8 cellular contexts compared by ENCODE assay signal in the genomic region with DNA sequence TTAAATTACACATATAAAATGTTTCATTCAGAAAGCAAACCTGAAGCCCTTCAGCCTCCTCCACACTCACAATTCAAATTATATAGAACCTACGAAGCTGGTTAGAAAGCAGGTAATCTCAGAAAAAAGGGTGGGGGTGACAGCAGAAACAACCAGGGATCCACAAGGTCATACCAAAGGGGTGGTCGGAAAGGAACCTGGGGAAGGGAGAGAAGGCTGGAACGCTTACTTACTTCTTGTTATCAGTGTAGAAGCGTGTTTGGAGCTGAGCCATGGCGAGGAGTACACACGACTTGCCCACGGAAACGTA. TPM values are rescaled to one million over a fixed set of nuclear protein-coding genes. Genes with fewer than 3 reads are reported as not detected.
DNase-seq lines count a peak whose midpoint lies in the region; ATAC-seq and TF ChIP-seq lines count a peak whose summit lies in the region.

No MANE protein-coding gene starts in this region.

- CTCF ChIA-PET in activated CD4-positive, alpha-beta memory T cell treated with anti-CD3 and anti-CD28 coated beads, Interleukin-2, amount 10 ng/mL, durations not matched to agents 7 days and 5 days (lab: Charles Lee) = interaction anchor here (0.6 to 1.4 kb wide), 4 partner anchors 21 to 998 kb away, joined by 3 to 4 read pairs (median 3); no protein-coding TSS in a partner anchor

- H3K9me3 Mint-ChIP-seq in activated CD4-positive, alpha-beta memory T cell treated with anti-CD3 and anti-CD28 coated beads, Interleukin-2, amount 10 ng/mL, durations not matched to agents 7 days and 5 days = no peaks in the 10 kb centered on the region

- H3K4me1 ChIP-seq in HAP-1 (0 out of 2 replicates have a peak, but pooled peaks cover 5% of the 10 kb centered on the region), stomach smooth muscle (ENCODE audit: control insufficient read depth, insufficient read depth, low read length) (peaks cover 6% of the 10 kb centered on the region)

- ATAC-seq in HG02610 (IDR thresholded peaks at IDR 0.05; ENCODE audit: unreplicated experiment) = no peak

- H3K9me3 ChIP-seq in HAP-1 = no peaks in the 10 kb centered on the region
- H3K9me3 ChIP-seq in stomach smooth muscle (ENCODE audit: control insufficient read depth in 2 of 2, low read length in 2 of 2) = no peaks in the 10 kb centered on the region

- H3K27ac Mint-ChIP-seq in activated CD4-positive, alpha-beta memory T cell treated with anti-CD3 and anti-CD28 coated beads, Interleukin-2, amount 10 ng/mL, durations not matched to agents 7 days and 5 days = peak overlapping the region; percentile 95

- H3K27ac ChIP-seq in stomach smooth muscle (ENCODE audit: low read length) = peak overlapping the region; percentile 78

- H3K27me3 ChIP-seq in HAP-1 (ENCODE audit: low read depth) (no peaks in the 10 kb centered on the region), stomach smooth muscle (ENCODE audit: control insufficient read depth in 1 of 2, insufficient read depth in 2 of 2, low read length in 2 of 2) (no peaks in the 10 kb centered on the region)

- H3K4me1 Mint-ChIP-seq in activated CD4-positive, alpha-beta memory T cell treated with anti-CD3 and anti-CD28 coated beads, Interleukin-2, amount 10 ng/mL, durations not matched to agents 7 days and 5 days = peaks cover 34% of the 10 kb centered on the region

- in situ Hi-C loops in HAP-1 (cut with MboI; ENCODE audit: low sequenced_read_pairs) = no loop called here

- peak overlapping the region; percentile 91 for H3K4me3 Mint-ChIP-seq in activated CD4-positive, alpha-beta memory T cell treated with anti-CD3 and anti-CD28 coated beads, Interleukin-2, amount 10 ng/mL, durations not matched to agents 7 days and 5 days

- peak overlapping the region; percentile 99 for H3K4me3 ChIP-seq in AG10803 (ENCODE audit: low read length)
- peak overlapping the region; percentile 61 for H3K4me3 ChIP-seq in HAP-1
- peak overlapping the region; percentile 100 for H3K4me3 ChIP-seq in iPS-11a (ENCODE audit: low read depth, low read length)
- peak overlapping the region; percentile 99 to 100 for H3K4me3 ChIP-seq in stomach smooth muscle (ENCODE audit: low read length in 2 of 2)

- no peak for TF ChIP-seq CTCF in AG10803 (conservative IDR thresholded peaks at IDR 0.05; ENCODE audit: low read length)

- DNase-seq in AG10803 (ENCODE audit: low read depth) = no peak
- no peak for DNase-seq in HAP-1 (ENCODE audit: low spot score in 2 of 2)
- DNase-seq in activated CD4-positive, alpha-beta memory T cell treated with anti-CD3 and anti-CD28 coated beads, Interleukin-2, amount 10 ng/mL, durations not matched to agents 7 days and 5 days = no peak
- DNase-seq in AG08395 (ENCODE audit: low spot score) = no peak
- DNase-seq in MV-4-11 (lab: John Stamatoyannopoulos, UW) = no peak

- peaks cover 8% of the 10 kb centered on the region for H3K36me3 ChIP-seq in HAP-1 (replicated peaks)
- H3K36me3 ChIP-seq in stomach smooth muscle (ENCODE audit: control insufficient read depth in 2 of 2, insufficient read depth in 2 of 2, low read length in 2 of 2) = no peaks in the 10 kb centered on the region

- H3K27me3 Mint-ChIP-seq in activated CD4-positive, alpha-beta memory T cell treated with anti-CD3 and anti-CD28 coated beads, Interleukin-2, amount 10 ng/mL, durations not matched to agents 7 days and 5 days = no peaks in the 10 kb centered on the region

- peaks cover 6% of the 10 kb centered on the region for H3K36me3 Mint-ChIP-seq in activated CD4-positive, alpha-beta memory T cell treated with anti-CD3 and anti-CD28 coated beads, Interleukin-2, amount 10 ng/mL, durations not matched to agents 7 days and 5 days (ENCODE audit: low read depth)

- POLR2A ChIA-PET in activated CD4-positive, alpha-beta memory T cell treated with anti-CD3 and anti-CD28 coated beads, Interleukin-2, amount 10 ng/mL, durations not matched to agents 7 days and 5 days (lab: Charles Lee) = interaction anchor here (0.7 to 3.5 kb wide), 15 partner anchors 8 to 808 kb away, joined by 3 to 25 read pairs (median 3); a partner anchor contains a TSS

- H3K9ac ChIP-seq in stomach smooth muscle (ENCODE audit: low read length in 2 of 2) = peak overlapping the region; percentile 91

RNA-seq across cellular contexts. Expression of a gene that starts 0.3 kb away (rescaled TPM):
- 10 to 100 TPM; 41.3 to 42.1 TPM for total RNA-seq in activated CD4-positive, alpha-beta memory T cell treated with anti-CD3 and anti-CD28 coated beads, Interleukin-2, amount 10 ng/mL, durations not matched to agents 7 days and 5 days

RNA-seq across cellular contexts. Expression of a gene that starts 0.9 kb away (rescaled TPM):
- 10 to 100 TPM; 11.9 to 12.3 TPM for total RNA-seq in activated CD4-positive, alpha-beta memory T cell treated with anti-CD3 and anti-CD28 coated beads, Interleukin-2, amount 10 ng/mL, durations not matched to agents 7 days and 5 days

RNA-seq across cellular contexts. Expression of a gene that starts 39.6 kb away (rescaled TPM):
- 1 to 10 TPM; 3.1 to 5.6 TPM for total RNA-seq in activated CD4-positive, alpha-beta memory T cell treated with anti-CD3 and anti-CD28 coated beads, Interleukin-2, amount 10 ng/mL, durations not matched to agents 7 days and 5 days
